In genomic region chr6:36566418-36566905, GRCh38 we compare ENCODE assay signal across 29 cellular contexts.
"Had no signal": no experiment of that assay in that cellular context is flagged by ENCODE, and none has a peak within 500 bp of the region (broad histone marks: within the 10 kb centered on the region; RNA-seq: fewer than 3 reads in every experiment).

No MANE protein-coding gene starts in this region.

- ATAC-seq: activated T-cell treated with anti-CD3 and anti-CD28 coated beads, Interleukin-2, amount 50 U/mL, for 4 hours; effector memory CD8-positive, alpha-beta T cell; right cardiac atrium; stimulated activated effector memory CD8-positive, alpha-beta T cell treated with anti-CD3 and anti-CD28 coated beads, Interleukin-12 subunit alpha, Interleukin-12 subunit beta, amount 100 ng/mL, for 72 hours had no signal

- H3K4me1 ChIP-seq: adrenal gland, colonic mucosa, esophagus muscularis mucosa, parathyroid adenoma, uterus had no signal

- DNase-seq: activated CD4-positive, alpha-beta T cell treated with anti-CD3 and anti-CD28 coated beads for 4 hours; activated CD4-positive, alpha-beta T cell treated with anti-CD3 and anti-CD28 coated beads, Interleukin-2, amount 50 U/mL, for 48 hours; activated CD4-positive, CD25-positive, alpha-beta regulatory T cell; activated CD8-positive, alpha-beta memory T cell treated with anti-CD3 and anti-CD28 coated beads, Interleukin-2, amount 50 U/mL, for 48 hours; activated naive CD4-positive, alpha-beta T cell; activated T-cell treated with anti-CD3 and anti-CD28 coated beads, Interleukin-2, amount 50 U/mL, for 4 hours; adrenal gland; colonic mucosa; dorsolateral prefrontal cortex; effector memory CD8-positive, alpha-beta T cell; glutamatergic neuron; hypothalamus; right cardiac atrium; stimulated activated CD4-positive, alpha-beta T cell treated with anti-CD3 and anti-CD28 coated beads, Interleukin-1b, Interleukin-23, amount 100 ng/mL, for 48 hours; T1000; trophoblast cell; uterus had no signal

- H3K36me3 Mint-ChIP-seq: activated naive CD8-positive, alpha-beta T cell; memory B cell; stimulated activated effector memory CD8-positive, alpha-beta T cell treated with anti-CD3 and anti-CD28 coated beads, Interleukin-12 subunit alpha, Interleukin-12 subunit beta, amount 100 ng/mL, for 72 hours had no signal

- H3K27ac ChIP-seq: adrenal gland, colonic mucosa, dorsolateral prefrontal cortex, esophagus muscularis mucosa, parathyroid adenoma, uterus had no signal

- H3K36me3 ChIP-seq: adrenal gland, colonic mucosa, esophagus muscularis mucosa, uterus had no signal

- H3K9me3 Mint-ChIP-seq: activated T-cell treated with anti-CD3 and anti-CD28 coated beads, Interleukin-2, amount 50 U/mL, for 4 hours; activated T-helper 2 cell treated with anti-CD3 and anti-CD28 coated beads, Interferon-gamma antibody, Interleukin-2, Interleukin-4, amounts not matched to agents 10 μg/mL and 5 μg/mL and 100 μg/mL, durations not matched to agents 14 hours and 24 hours and 36 hours; central memory CD8-positive, alpha-beta T cell; effector memory CD8-positive, alpha-beta T cell; memory B cell; nephron; stimulated activated effector memory CD8-positive, alpha-beta T cell treated with anti-CD3 and anti-CD28 coated beads, Interleukin-12 subunit alpha, Interleukin-12 subunit beta, amount 100 ng/mL, for 72 hours had no signal

- H3K27ac Mint-ChIP-seq: activated naive CD8-positive, alpha-beta T cell; activated T-helper 2 cell treated with anti-CD3 and anti-CD28 coated beads, Interferon-gamma antibody, Interleukin-2, Interleukin-4, amounts not matched to agents 10 μg/mL and 5 μg/mL and 100 μg/mL, durations not matched to agents 14 hours and 24 hours and 36 hours; effector memory CD8-positive, alpha-beta T cell; memory B cell; nephron; stimulated activated effector memory CD8-positive, alpha-beta T cell treated with anti-CD3 and anti-CD28 coated beads, Interleukin-12 subunit alpha, Interleukin-12 subunit beta, amount 100 ng/mL, for 72 hours had no signal

- H3K4me3 Mint-ChIP-seq: activated naive CD8-positive, alpha-beta T cell; activated T-cell treated with anti-CD3 and anti-CD28 coated beads, Interleukin-2, amount 50 U/mL, for 4 hours; central memory CD8-positive, alpha-beta T cell; effector memory CD8-positive, alpha-beta T cell; memory B cell; nephron; stimulated activated effector memory CD8-positive, alpha-beta T cell treated with anti-CD3 and anti-CD28 coated beads, Interleukin-12 subunit alpha, Interleukin-12 subunit beta, amount 100 ng/mL, for 72 hours had no signal

- H3K27me3 ChIP-seq: adrenal gland, colonic mucosa, dorsolateral prefrontal cortex, esophagus muscularis mucosa, uterus had no signal

- FAIRE-seq: astrocyte, endothelial cell of umbilical vein, frontal cortex, islet of Langerhans had no signal

- H3K27me3 Mint-ChIP-seq: activated naive CD8-positive, alpha-beta T cell; memory B cell had no signal

- H3K4me1 Mint-ChIP-seq: central memory CD8-positive, alpha-beta T cell; stimulated activated effector memory CD8-positive, alpha-beta T cell treated with anti-CD3 and anti-CD28 coated beads, Interleukin-12 subunit alpha, Interleukin-12 subunit beta, amount 100 ng/mL, for 72 hours had no signal

- H3K4me3 ChIP-seq: adrenal gland, colonic mucosa, dorsolateral prefrontal cortex, esophagus muscularis mucosa, uterus had no signal

- H3K9me3 ChIP-seq: adrenal gland, colonic mucosa, esophagus muscularis mucosa, uterus had no signal
